ENCODE assay signal across 18 cellular contexts in the genomic region with DNA sequence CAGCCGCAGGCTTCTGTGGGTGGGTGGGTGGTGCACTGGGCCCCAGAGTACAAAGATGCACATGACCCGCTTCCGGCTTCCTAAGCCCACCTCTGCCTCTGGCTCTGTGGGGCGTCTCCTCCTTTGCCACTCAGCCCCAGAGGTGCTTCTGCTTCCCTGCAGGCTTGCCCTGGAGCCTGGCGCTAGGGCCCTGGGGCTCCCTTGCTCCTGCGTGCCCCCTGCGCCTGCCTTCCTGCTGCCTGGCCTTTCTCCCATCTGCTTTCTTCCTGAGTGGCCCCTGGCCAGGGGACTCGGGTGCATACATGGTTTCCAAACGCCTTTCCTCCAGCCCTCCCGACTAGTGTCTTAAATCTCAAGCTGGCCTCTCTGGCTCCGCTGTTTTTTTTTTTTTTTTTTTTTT.
"Had no signal": no experiment of that assay in that cellular context is flagged by ENCODE, and none has a peak within 500 bp of the region (broad histone marks: within the 10 kb centered on the region; RNA-seq: fewer than 3 reads in every experiment).

No MANE protein-coding gene starts in this region.

- H3K27ac Mint-ChIP-seq: activated CD4-positive, alpha-beta memory T cell treated with anti-CD3 and anti-CD28 coated beads, Interleukin-2, amount 10 ng/mL, durations not matched to agents 7 days and 5 days; activated CD8-positive, alpha-beta memory T cell treated with anti-CD3 and anti-CD28 coated beads, Interleukin-2, amount 10 ng/mL, durations not matched to agents 7 days and 5 days; activated naive CD8-positive, alpha-beta T cell treated with anti-CD3 and anti-CD28 coated beads, Interleukin-2, amount 10 ng/mL, durations not matched to agents 7 days and 5 days had no signal

- H3K9me3 Mint-ChIP-seq: activated CD4-positive, alpha-beta memory T cell treated with anti-CD3 and anti-CD28 coated beads, Interleukin-2, amount 10 ng/mL, durations not matched to agents 7 days and 5 days; activated naive CD8-positive, alpha-beta T cell treated with anti-CD3 and anti-CD28 coated beads, Interleukin-2, amount 10 ng/mL, durations not matched to agents 7 days and 5 days; naive thymus-derived CD4-positive, alpha-beta T cell had no signal

- H3K27ac ChIP-seq: body of pancreas, esophagus muscularis mucosa, gastroesophageal sphincter, transverse colon, vagina had no signal

- DNase-seq: activated CD4-positive, alpha-beta memory T cell treated with anti-CD3 and anti-CD28 coated beads, Interleukin-2, amount 10 ng/mL, durations not matched to agents 7 days and 5 days; activated CD4-positive, alpha-beta T cell treated with anti-CD3 and anti-CD28 coated beads for 48 hours; activated CD4-positive, CD25-positive, alpha-beta regulatory T cell; activated CD8-positive, alpha-beta memory T cell treated with anti-CD3 and anti-CD28 coated beads, Interleukin-2, amount 10 ng/mL, durations not matched to agents 7 days and 5 days; activated naive CD4-positive, alpha-beta T cell; activated naive CD8-positive, alpha-beta T cell treated with anti-CD3 and anti-CD28 coated beads, Interleukin-2, amount 10 ng/mL, durations not matched to agents 7 days and 5 days; body of pancreas; effector CD4-positive, alpha-beta T cell; mesenchymal stem cell; naive thymus-derived CD4-positive, alpha-beta T cell; stimulated activated CD4-positive, alpha-beta T cell treated with anti-CD3 and anti-CD28 coated beads, Interleukin-1b, Interleukin-23, amount 100 ng/mL, for 48 hours; stimulated activated CD8-positive, alpha-beta memory T cell treated with anti-CD3 and anti-CD28 coated beads, Interleukin-4, amount 100 ng/mL, for 48 hours; stimulated activated naive CD4-positive, alpha-beta T cell; T-helper 9 cell; transverse colon had no signal

- H3K4me3 ChIP-seq: body of pancreas, esophagus muscularis mucosa, gastroesophageal sphincter, transverse colon, vagina had no signal

- H3K36me3 ChIP-seq: esophagus muscularis mucosa, gastroesophageal sphincter, transverse colon, vagina had no signal

- H3K4me3 Mint-ChIP-seq: activated CD4-positive, alpha-beta memory T cell treated with anti-CD3 and anti-CD28 coated beads, Interleukin-2, amount 10 ng/mL, durations not matched to agents 7 days and 5 days; activated CD8-positive, alpha-beta memory T cell treated with anti-CD3 and anti-CD28 coated beads, Interleukin-2, amount 10 ng/mL, durations not matched to agents 7 days and 5 days; activated naive CD8-positive, alpha-beta T cell treated with anti-CD3 and anti-CD28 coated beads, Interleukin-2, amount 10 ng/mL, durations not matched to agents 7 days and 5 days had no signal

- H3K9me3 ChIP-seq: body of pancreas, esophagus muscularis mucosa, gastroesophageal sphincter, transverse colon, vagina had no signal

- H3K27me3 Mint-ChIP-seq: activated CD4-positive, alpha-beta memory T cell treated with anti-CD3 and anti-CD28 coated beads, Interleukin-2, amount 10 ng/mL, durations not matched to agents 7 days and 5 days; activated CD8-positive, alpha-beta memory T cell treated with anti-CD3 and anti-CD28 coated beads, Interleukin-2, amount 10 ng/mL, durations not matched to agents 7 days and 5 days; activated naive CD8-positive, alpha-beta T cell treated with anti-CD3 and anti-CD28 coated beads, Interleukin-2, amount 10 ng/mL, durations not matched to agents 7 days and 5 days; naive thymus-derived CD4-positive, alpha-beta T cell had no signal

- H3K27me3 ChIP-seq: body of pancreas, esophagus muscularis mucosa, gastroesophageal sphincter, transverse colon, vagina had no signal

- ATAC-seq: activated CD8-positive, alpha-beta memory T cell treated with anti-CD3 and anti-CD28 coated beads, Interleukin-2, amount 10 ng/mL, durations not matched to agents 7 days and 5 days; body of pancreas; gastroesophageal sphincter; naive thymus-derived CD4-positive, alpha-beta T cell had no signal
